In genomic region chr2:317501-318424, GRCh38 we compare ENCODE assay signal across 10 cellular contexts. TPM values are rescaled to one million over a fixed set of nuclear protein-coding genes. Genes with fewer than 3 reads are reported as not detected.
DNase-seq lines count a peak whose midpoint lies in the region; ATAC-seq and TF ChIP-seq lines count a peak whose summit lies in the region.
"Had no signal": no experiment of that assay in that cellular context is flagged by ENCODE, and none has a peak within 500 bp of the region (broad histone marks: within the 10 kb centered on the region; RNA-seq: fewer than 3 reads in every experiment).

No MANE protein-coding gene starts in this region.

- TF ChIP-seq CTCF in RWPE2 (IDR thresholded peaks at IDR 0.05; ENCODE audit: poor library complexity, severe bottlenecking) (no peak), endodermal cell (conservative IDR thresholded peaks at IDR 0.05) (no peak)

- H3K27ac Mint-ChIP-seq in endodermal cell, result peak overlapping the region; percentile 45

- no peak overlapping the region for H3K27ac ChIP-seq in RWPE2 (ENCODE audit: poor library complexity, severe bottlenecking)
- H3K27ac ChIP-seq in endodermal cell (ENCODE audit: low read depth, low read length), result peak overlapping the region; percentile 74
- H3K27ac ChIP-seq: WERI-Rb-1 had no signal

- H3K4me1 Mint-ChIP-seq in endodermal cell, result no peaks in the 10 kb centered on the region

- ATAC-seq in RWPE2 (ENCODE audit: low read depth) (peak; percentile 27; the same call in 2 of the 3 replicates), HG02970 (IDR thresholded peaks at IDR 0.05; ENCODE audit: low FRiP score, unreplicated experiment) (no peak), GM18907 (IDR thresholded peaks at IDR 0.05; ENCODE audit: unreplicated experiment) (no peak)

- DNase-seq in activated CD4-positive, alpha-beta T cell treated with anti-CD3 and anti-CD28 coated beads for 4 hours, result peak; percentile 20 to 26
- no peak for DNase-seq in activated CD4-positive, alpha-beta T cell treated with anti-CD3 and anti-CD28 coated beads for 1 hour
- DNase-seq in RWPE2 (ENCODE audit: low spot score) (no peak), endodermal cell (peak; percentile 71), SKM-1 treated with dmso at 0.1 percent for 144 hours (lab: John Stamatoyannopoulos, UW; ENCODE audit: unreplicated experiment) (no peak)
- DNase-seq in stimulated activated CD8-positive, alpha-beta memory T cell treated with anti-CD3 and anti-CD28 coated beads, Interleukin-4, amount 100 ng/mL, for 48 hours, result peak; percentile 52
- DNase-seq: WERI-Rb-1 had no signal

- H3K9ac ChIP-seq in endodermal cell (ENCODE audit: extremely low read depth, low read length, poor library complexity, severe bottlenecking), result no peak overlapping the region

- WGBS in endodermal cell (ENCODE audit: insufficient coverage in 1 of 2, insufficient read length in 1 of 2), 2 experiments, result 44 to 75% methylated on average over 21 to 27 of the region's 27 CpGs

- H3K36me3 ChIP-seq in RWPE2 (ENCODE audit: low read depth) (no peaks in the 10 kb centered on the region), endodermal cell (ENCODE audit: control insufficient read depth, insufficient read depth, low read length) (no peaks in the 10 kb centered on the region)
- H3K36me3 ChIP-seq: WERI-Rb-1 had no signal

- H3K9me3 Mint-ChIP-seq in endodermal cell, result no peaks in the 10 kb centered on the region

- no peaks in the 10 kb centered on the region for H3K9me3 ChIP-seq in RWPE2 (ENCODE audit: severe bottlenecking)
- no peaks in the 10 kb centered on the region for H3K9me3 ChIP-seq in endodermal cell (ENCODE audit: control insufficient read depth, low read length)

- H3K27me3 Mint-ChIP-seq in endodermal cell (ENCODE audit: insufficient read depth), result peaks cover 2% of the 10 kb centered on the region

- no peak overlapping the region for H3K4me3 Mint-ChIP-seq in endodermal cell

- H3K27me3 ChIP-seq in RWPE2 (ENCODE audit: insufficient read depth, poor library complexity, severe bottlenecking), result no peaks in the 10 kb centered on the region
- H3K27me3 ChIP-seq in endodermal cell (ENCODE audit: control insufficient read depth, insufficient read depth, low read length, poor library complexity, severe bottlenecking), result no peaks in the 10 kb centered on the region

- H3K4me3 ChIP-seq in RWPE2 (ENCODE audit: severe bottlenecking) (no peak overlapping the region), endodermal cell (ENCODE audit: low read length) (no peak overlapping the region)

- no peaks in the 10 kb centered on the region for H3K36me3 Mint-ChIP-seq in endodermal cell (ENCODE audit: low read depth)

- H3K4me1 ChIP-seq in RWPE2 (ENCODE audit: insufficient read depth, poor library complexity, severe bottlenecking), result no peaks in the 10 kb centered on the region
- H3K4me1 ChIP-seq in endodermal cell (ENCODE audit: control insufficient read depth, insufficient read depth, low read length), result no peaks in the 10 kb centered on the region

RNA-seq across cellular contexts. Expression of gene ALKAL2, which starts 29.9 kb away (rescaled TPM):
- under 1 TPM; 0.44 to 0.53 TPM for total RNA-seq in endodermal cell
- 4.5 TPM for polyA plus RNA-seq in endodermal cell (2013, experiment 1 of 2)
- polyA plus RNA-seq in endodermal cell (2013, experiment 2 of 2), result 5.1 TPM
- polyA plus RNA-seq: AG04450 had no signal

RNA-seq across cellular contexts. Expression of gene ACP1, which starts 53.0 kb away (rescaled TPM):
- total RNA-seq in endodermal cell, result 100 to 1,000 TPM; 111 to 144 TPM
- 171 TPM for polyA plus RNA-seq in endodermal cell (2013, experiment 1 of 2)
- polyA plus RNA-seq in endodermal cell (2013, experiment 2 of 2), result 164 TPM

RNA-seq across cellular contexts. Expression of gene SH3YL1, which starts 53.9 kb away (rescaled TPM):
- 10 to 100 TPM; 33.6 to 39.0 TPM for total RNA-seq in endodermal cell
- polyA plus RNA-seq in endodermal cell (2013, experiment 1 of 2), result 39.0 TPM
- polyA plus RNA-seq in endodermal cell (2013, experiment 2 of 2), result 30.5 TPM

Comparison
In these comparisons a context has a peak if more than half of its experiments do, and no peak if none do; other contexts are left out.
1. DNase-seq: peak in activated CD4-positive, alpha-beta T cell treated with anti-CD3 and anti-CD28 coated beads for 4 hours (2 of 2), endodermal cell (single experiment) and stimulated activated CD8-positive, alpha-beta memory T cell treated with anti-CD3 and anti-CD28 coated beads, Interleukin-4, amount 100 ng/mL, for 48 hours (single experiment); none in activated CD4-positive, alpha-beta T cell treated with anti-CD3 and anti-CD28 coated beads for 1 hour (single experiment), RWPE2 (single experiment) and SKM-1 treated with dmso at 0.1 percent for 144 hours (single experiment).